Comparison of ENCODE assay signal across 8 cellular contexts in genomic region chr10:22341190-22341935, GRCh38. TPM values are rescaled to one million over a fixed set of nuclear protein-coding genes. Genes with fewer than 3 reads are reported as not detected.
DNase-seq lines count a peak whose midpoint lies in the region; ATAC-seq, FAIRE-seq and TF ChIP-seq lines count a peak whose summit lies in the region.

No MANE protein-coding gene starts in this region.

- DNase-seq in A549 (ENCODE audit: low read depth in 1 of 2, low spot score in 1 of 2) (peak; percentile 30 to 44), Right ventricle myocardium superior (no peak), retina (peak; percentile 84), HuH-7 (ENCODE audit: low spot score) (no peak)

- H3K9me3 ChIP-seq in A549 = no peaks in the 10 kb centered on the region

- peak; percentile 67 to 70 for ATAC-seq in A549
- peak; percentile 9 for ATAC-seq in GM18868 (IDR thresholded peaks at IDR 0.05; ENCODE audit: unreplicated experiment)
- ATAC-seq in HG03108 (IDR thresholded peaks at IDR 0.05; ENCODE audit: unreplicated experiment) = peak; percentile 6
- ATAC-seq in Right ventricle myocardium superior (ENCODE audit: poor library complexity) = peak; percentile 35
- no peak for ATAC-seq in HG03159 (IDR thresholded peaks at IDR 0.05; ENCODE audit: unreplicated experiment)

- intact Hi-C loops in Right ventricle myocardium superior (cut with DNase I) = no loop called here

- peak overlapping the region; percentile 92 to 99 for H3K27ac ChIP-seq in A549

- TF ChIP-seq EP300 in A549 (IDR thresholded peaks at IDR 0.05) = no peak

- no peak for FAIRE-seq in A549 (lab: Jason Lieb, UNC)

- WGBS in A549 (ENCODE audit: missing lambda C conversion rate) = 15% methylated on average over 32 of the region's 40 CpGs

- H3K4me3 ChIP-seq in A549 (peak overlapping the region; percentile 73), WI38 (ENCODE audit: low read depth, low read length) (peak overlapping the region; percentile 76)

- peak overlapping the region; percentile 93 for H3K4me2 ChIP-seq in A549

- POLR2A ChIA-PET in A549 (lab: Yijun Ruan, JAX) = interaction anchor here (0.7 to 2.3 kb wide), 8 partner anchors 9 to 338 kb away, joined by 3 to 21 read pairs (median 7); partner anchors contain the start of gene DNAJC1

- TF ChIP-seq RAD21 in A549 (conservative IDR thresholded peaks at IDR 0.05 in 1 of 2, IDR thresholded peaks at IDR 0.05 in 1 of 2) = peak in 1 of 2 experiments; percentile 15; a peak in 1 of 5 replicates

- no peak for TF ChIP-seq CTCF in A549 (IDR thresholded peaks at IDR 0.05)
- no peak for TF ChIP-seq CTCF in WI38 (IDR thresholded peaks at IDR 0.05; ENCODE audit: low read depth, low read length)

- CTCF ChIA-PET in A549 (lab: Yijun Ruan, JAX) = interaction anchor here (0.7 to 1.5 kb wide), 5 partner anchors 10 to 647 kb away, joined by 3 to 4 read pairs (median 3); no protein-coding TSS in a partner anchor

- no peak for TF ChIP-seq POLR2A in A549 (IDR thresholded peaks at IDR 0.05; ENCODE audit: low read length)

- H3K4me1 ChIP-seq in A549 = peaks cover 9% of the 10 kb centered on the region; the same call in 1 of the 3 replicates

TF ChIP-seq in A549, 52 proteins besides CTCF, POLR2A, EP300 and RAD21:
- peak; percentile 91; the same call in 1 of the 2 replicates for TF ChIP-seq RNF2 (IDR thresholded peaks at IDR 0.05; ENCODE audit: borderline replicate concordance, low read depth)
- TF ChIP-seq HEYL (CRISPR knock-in tag; IDR thresholded peaks at IDR 0.05) = no peak
- TF ChIP-seq, protein P1, sequence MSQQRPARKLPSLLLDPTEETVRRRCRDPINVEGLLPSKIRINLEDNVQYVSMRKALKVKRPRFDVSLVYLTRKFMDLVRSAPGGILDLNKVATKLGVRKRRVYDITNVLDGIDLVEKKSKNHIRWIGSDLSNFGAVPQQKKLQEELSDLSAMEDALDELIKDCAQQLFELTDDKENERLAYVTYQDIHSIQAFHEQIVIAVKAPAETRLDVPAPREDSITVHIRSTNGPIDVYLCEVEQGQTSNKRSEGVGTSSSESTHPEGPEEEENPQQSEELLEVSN (IDR thresholded peaks at IDR 0.05; ENCODE audit: borderline replicate concordance, low read depth) = peak; percentile 58; the same call in 1 of the 2 replicates
- no peak for TF ChIP-seq JUNB (IDR thresholded peaks at IDR 0.05)
- no peak for TF ChIP-seq HOXB5 (CRISPR knock-in tag; IDR thresholded peaks at IDR 0.05)
- TF ChIP-seq, protein P2, sequence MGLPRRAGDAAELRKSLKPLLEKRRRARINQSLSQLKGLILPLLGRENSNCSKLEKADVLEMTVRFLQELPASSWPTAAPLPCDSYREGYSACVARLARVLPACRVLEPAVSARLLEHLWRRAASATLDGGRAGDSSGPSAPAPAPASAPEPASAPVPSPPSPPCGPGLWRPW (IDR thresholded peaks at IDR 0.05) = no peak
- no peak for TF ChIP-seq NFE2L2 (conservative IDR thresholded peaks at IDR 0.05; ENCODE audit: low read length)
- TF ChIP-seq FOSL2 (IDR thresholded peaks at IDR 0.05) = no peak
- TF ChIP-seq FOSL2 (CRISPR knock-in tag; IDR thresholded peaks at IDR 0.05) = no peak
- TF ChIP-seq, protein P3, sequence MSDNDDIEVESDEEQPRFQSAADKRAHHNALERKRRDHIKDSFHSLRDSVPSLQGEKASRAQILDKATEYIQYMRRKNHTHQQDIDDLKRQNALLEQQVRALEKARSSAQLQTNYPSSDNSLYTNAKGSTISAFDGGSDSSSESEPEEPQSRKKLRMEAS (IDR thresholded peaks at IDR 0.05) = 0 out of 2 replicates have a peak, but pooled peaks have one; percentile 41
- TF ChIP-seq HOXA7 (CRISPR knock-in tag; IDR thresholded peaks at IDR 0.05) = no peak

RNA-seq across cellular contexts. Expression of gene SPAG6, which starts 3.9 kb away (rescaled TPM):
- polyA plus RNA-seq in A549 (2011; rRNA removed) (0.04 TPM in 1 of 2 replicates, not detected in the other), A549 (2017; fragmentation: RNase III; extraction: RNeasy Plus Mini Kit Qiagen cat#74134 plus additional on column Dnase treatment) (0.05 TPM in 1 of 3 replicates, not detected in the others)
- polyA plus RNA-seq in A549 (2012; cell fraction: cytosol; rRNA removed) = not detected in 2 replicates
- polyA plus RNA-seq in A549 (2012; cell fraction: nucleus; rRNA removed) = 0.05 TPM in 1 of 2 replicates, not detected in the other
- polyA minus RNA-seq in A549 (2011; rRNA and poly(A)+ RNA removed) = not detected in 2 replicates
- total RNA-seq in Right ventricle myocardium superior = not detected

RNA-seq across cellular contexts. Expression of gene BMI1, which starts 20.5 kb away (rescaled TPM):
- polyA plus RNA-seq in A549 (2011; rRNA removed) = 64.3 and 77.3 TPM in 2 replicates
- 18.5 and 19.4 TPM in 2 replicates for polyA plus RNA-seq in A549 (2012; cell fraction: cytosol; rRNA removed)
- polyA plus RNA-seq in A549 (2012; cell fraction: nucleus; rRNA removed) = 11.7 and 13.0 TPM in 2 replicates
- 40.7 to 50.9 TPM (median 44.4 TPM) in 3 replicates for polyA plus RNA-seq in A549 (2017; fragmentation: RNase III; extraction: RNeasy Plus Mini Kit Qiagen cat#74134 plus additional on column Dnase treatment)
- 48.9 and 51.1 TPM in 2 replicates for polyA minus RNA-seq in A549 (2011; rRNA and poly(A)+ RNA removed)
- total RNA-seq in Right ventricle myocardium superior = 36.5 TPM

RNA-seq across cellular contexts. Expression of gene COMMD3, which starts 25.2 kb away (rescaled TPM):
- polyA plus RNA-seq in A549 (2011; rRNA removed) (70.2 and 70.8 TPM in 2 replicates), A549 (2017; fragmentation: RNase III; extraction: RNeasy Plus Mini Kit Qiagen cat#74134 plus additional on column Dnase treatment) (42.2 to 47.9 TPM (median 44.8 TPM) in 3 replicates)
- 16.7 and 17.7 TPM in 2 replicates for polyA plus RNA-seq in A549 (2012; cell fraction: cytosol; rRNA removed)
- polyA plus RNA-seq in A549 (2012; cell fraction: nucleus; rRNA removed) = 6.9 and 11.4 TPM in 2 replicates
- polyA minus RNA-seq in A549 (2011; rRNA and poly(A)+ RNA removed) = 6.2 and 7.2 TPM in 2 replicates
- total RNA-seq in Right ventricle myocardium superior = 87.0 TPM

Comparison
In these comparisons a context has a peak if more than half of its experiments do, and no peak if none do; other contexts are left out.
1. DNase-seq: peak in A549 (2 of 2) and retina (single experiment); none in Right ventricle myocardium superior (single experiment) and HuH-7 (single experiment).